ENCODE assay signal across 24 cellular contexts in genomic region chr7:31102973-31103850, GRCh38. TPM values are rescaled to one million over a fixed set of nuclear protein-coding genes. Genes with fewer than 3 reads are reported as not detected.
DNase-seq lines count a peak whose midpoint lies in the region; ATAC-seq and TF ChIP-seq lines count a peak whose summit lies in the region.
"Had no signal": no experiment of that assay in that cellular context is flagged by ENCODE, and none has a peak within 500 bp of the region (broad histone marks: within the 10 kb centered on the region; RNA-seq: fewer than 3 reads in every experiment).

No MANE protein-coding gene starts in this region.

- H3K4me1 ChIP-seq in RWPE2 (ENCODE audit: insufficient read depth, poor library complexity, severe bottlenecking) (no peaks in the 10 kb centered on the region), stomach (no peaks in the 10 kb centered on the region), mammary epithelial cell (ENCODE audit: insufficient read depth, low read length) (no peaks in the 10 kb centered on the region)
- H3K4me1 ChIP-seq: BLaER1, Caco-2 had no signal

- H3K4me3 Mint-ChIP-seq in neural crest cell = no peak overlapping the region
- no peak overlapping the region for H3K4me3 Mint-ChIP-seq in activated CD4-positive, alpha-beta memory T cell treated with anti-CD3 and anti-CD28 coated beads, Interleukin-2, amount 10 ng/mL, durations not matched to agents 7 days and 5 days
- H3K4me3 Mint-ChIP-seq: CD4-positive, alpha-beta T cell had no signal

- H3K79me2 ChIP-seq in mammary epithelial cell (ENCODE audit: insufficient read depth, low read length) = no peaks in the 10 kb centered on the region

- H3K27ac Mint-ChIP-seq in neural crest cell (ENCODE audit: unreplicated experiment) = peak overlapping the region; percentile 67
- H3K27ac Mint-ChIP-seq in activated CD4-positive, alpha-beta memory T cell treated with anti-CD3 and anti-CD28 coated beads, Interleukin-2, amount 10 ng/mL, durations not matched to agents 7 days and 5 days = no peak overlapping the region
- H3K27ac Mint-ChIP-seq: CD4-positive, alpha-beta T cell had no signal

- H3K9me3 Mint-ChIP-seq in neural crest cell = no peaks in the 10 kb centered on the region
- H3K9me3 Mint-ChIP-seq in activated CD4-positive, alpha-beta memory T cell treated with anti-CD3 and anti-CD28 coated beads, Interleukin-2, amount 10 ng/mL, durations not matched to agents 7 days and 5 days = no peaks in the 10 kb centered on the region
- H3K9me3 Mint-ChIP-seq: CD4-positive, alpha-beta T cell had no signal

- no peak for ATAC-seq in RWPE2 (ENCODE audit: low read depth)
- ATAC-seq: GM12878 had no signal

- 48 to 62% (median 53%) methylated on average over 7 to 9 of the region's 9 CpGs for WGBS in stomach, 5 donors
- 66% methylated on average over 8 of the region's 9 CpGs for WGBS in mammary epithelial cell (ENCODE audit: low coverage, missing lambda C conversion rate)

- H4K20me1 ChIP-seq in mammary epithelial cell (ENCODE audit: insufficient read depth, low read length) = no peaks in the 10 kb centered on the region
- H4K20me1 ChIP-seq: BLaER1 had no signal

- H3K27me3 Mint-ChIP-seq in neural crest cell (ENCODE audit: low read depth) = peaks cover 3% of the 10 kb centered on the region
- H3K27me3 Mint-ChIP-seq in activated CD4-positive, alpha-beta memory T cell treated with anti-CD3 and anti-CD28 coated beads, Interleukin-2, amount 10 ng/mL, durations not matched to agents 7 days and 5 days = no peaks in the 10 kb centered on the region
- H3K27me3 Mint-ChIP-seq: CD4-positive, alpha-beta T cell had no signal

- H3K9ac ChIP-seq in mammary epithelial cell (ENCODE audit: insufficient read depth, low read length) = no peak overlapping the region
- H3K9ac ChIP-seq: BLaER1 had no signal

- H3K4me3 ChIP-seq in RWPE2 (ENCODE audit: severe bottlenecking) = no peak overlapping the region
- H3K4me3 ChIP-seq in stomach = no peak overlapping the region
- H3K4me3 ChIP-seq in mammary epithelial cell (replicated peaks in 1 of 3; ENCODE audit: insufficient read depth in 1 of 3, low read depth in 2 of 3, low read length in 3 of 3) = no peak overlapping the region
- H3K4me3 ChIP-seq: BLaER1, GM12878 had no signal

- no peak for TF ChIP-seq POLR2A in stomach (IDR thresholded peaks at IDR 0.05)

- H3K27ac ChIP-seq in RWPE2 (ENCODE audit: poor library complexity, severe bottlenecking) = no peak overlapping the region
- no peak overlapping the region for H3K27ac ChIP-seq in stomach
- no peak overlapping the region for H3K27ac ChIP-seq in mammary epithelial cell (ENCODE audit: insufficient read depth, low read depth, low read length)
- H3K27ac ChIP-seq: 22Rv1, BLaER1 had no signal

- H3K4me1 Mint-ChIP-seq in neural crest cell = no peaks in the 10 kb centered on the region
- no peaks in the 10 kb centered on the region for H3K4me1 Mint-ChIP-seq in activated CD4-positive, alpha-beta memory T cell treated with anti-CD3 and anti-CD28 coated beads, Interleukin-2, amount 10 ng/mL, durations not matched to agents 7 days and 5 days

- peaks cover under 1% of the 10 kb centered on the region for H3K27me3 ChIP-seq in RWPE2 (ENCODE audit: insufficient read depth, poor library complexity, severe bottlenecking)
- peaks cover 0 to 16% (median 0%) of the 10 kb centered on the region in 3 donors for H3K27me3 ChIP-seq in stomach
- no peaks in the 10 kb centered on the region for H3K27me3 ChIP-seq in mammary epithelial cell (ENCODE audit: insufficient read depth, low read length)
- H3K27me3 ChIP-seq: BLaER1 had no signal

- POLR2A ChIA-PET in activated CD4-positive, alpha-beta memory T cell treated with anti-CD3 and anti-CD28 coated beads, Interleukin-2, amount 10 ng/mL, durations not matched to agents 7 days and 5 days (lab: Charles Lee) = no interaction called here

- H3K9me3 ChIP-seq in RWPE2 (ENCODE audit: severe bottlenecking) (no peaks in the 10 kb centered on the region), stomach (no peaks in the 10 kb centered on the region), mammary epithelial cell (replicated peaks; ENCODE audit: insufficient read depth, low read length) (no peaks in the 10 kb centered on the region)
- H3K9me3 ChIP-seq: BLaER1, Caco-2 had no signal

- CTCF ChIA-PET in activated CD4-positive, alpha-beta memory T cell treated with anti-CD3 and anti-CD28 coated beads, Interleukin-2, amount 10 ng/mL, durations not matched to agents 7 days and 5 days (lab: Charles Lee) = no interaction called here
- CTCF ChIA-PET in mammary epithelial cell (lab: Charles Lee; ENCODE audit: low non-redundant PET) = no interaction called here

- TF ChIP-seq EP300 in stomach (IDR thresholded peaks at IDR 0.05) = no peak

- in situ Hi-C loops in mammary epithelial cell (cut with MboI; ENCODE audit: low sequenced_read_pairs in 2 of 2) = no loop called here

- DNase-seq in activated CD8-positive, alpha-beta memory T cell treated with anti-CD3 and anti-CD28 coated beads for 24 hours = peak; percentile 30
- no peak for DNase-seq in activated CD8-positive, alpha-beta memory T cell treated with anti-CD3 and anti-CD28 coated beads, Interleukin-2, amount 50 U/mL, for 4 hours
- DNase-seq in RWPE2 (ENCODE audit: low spot score) = peak; percentile 22
- no peak for DNase-seq in neural crest cell (ENCODE audit: low read depth, low spot score)
- peak; percentile 25 for DNase-seq in stomach
- no peak for DNase-seq in activated CD4-positive, alpha-beta memory T cell treated with anti-CD3 and anti-CD28 coated beads, Interleukin-2, amount 10 ng/mL, durations not matched to agents 7 days and 5 days
- no peak for DNase-seq in T-helper 2 cell
- no peak for DNase-seq in mammary epithelial cell
- DNase-seq: ACHN; CD4-positive, alpha-beta T cell; DND-41; GOT3; KBM-7; MM.1S; NCI-H1092; NCI-H1436; NCI-H187 treated with DMSO at 0.1 percent for 48 hours; NCI-H2107; NCI-H2227 treated with DMSO at 0.1 percent for 48 hours; NCI-H510A had no signal

- H2AFZ ChIP-seq in mammary epithelial cell (ENCODE audit: low read depth, low read length) = no peak overlapping the region

- TF ChIP-seq CTCF in RWPE2 (IDR thresholded peaks at IDR 0.05; ENCODE audit: poor library complexity, severe bottlenecking) (no peak), neural crest cell (conservative IDR thresholded peaks at IDR 0.05) (no peak), stomach (IDR thresholded peaks at IDR 0.05) (no peak), mammary epithelial cell (conservative IDR thresholded peaks at IDR 0.05 in 1 of 2, IDR thresholded peaks at IDR 0.05 in 1 of 2; ENCODE audit: extremely low read depth in 1 of 2, insufficient read depth in 1 of 2, low read depth in 1 of 2, low read length in 2 of 2) (no peak)

- no peaks in the 10 kb centered on the region for H3K36me3 Mint-ChIP-seq in neural crest cell (ENCODE audit: low read depth)
- no peaks in the 10 kb centered on the region for H3K36me3 Mint-ChIP-seq in activated CD4-positive, alpha-beta memory T cell treated with anti-CD3 and anti-CD28 coated beads, Interleukin-2, amount 10 ng/mL, durations not matched to agents 7 days and 5 days (ENCODE audit: low read depth)

- no peak overlapping the region for H3K4me2 ChIP-seq in mammary epithelial cell (ENCODE audit: insufficient read depth, low read depth, low read length)
- H3K4me2 ChIP-seq: BLaER1 had no signal

- dilution Hi-C loops in mammary epithelial cell (cut with HindIII; ENCODE audit: low sequenced_read_pairs) = no loop called here

- H3K36me3 ChIP-seq in RWPE2 (ENCODE audit: low read depth) = no peaks in the 10 kb centered on the region
- peaks cover 0 to 6% (median 0%) of the 10 kb centered on the region in 4 donors for H3K36me3 ChIP-seq in stomach
- no peaks in the 10 kb centered on the region for H3K36me3 ChIP-seq in mammary epithelial cell (ENCODE audit: insufficient read depth, low read length)
- H3K36me3 ChIP-seq: BLaER1 had no signal

- BruUV-seq in mammary epithelial cell (replicated peaks; lab: Mats Ljungman, UMichigan) = no TSS peak

- intact Hi-C loops in stomach (cut with DNase I; ENCODE audit: low total_unique reads) (no loop called here), mammary epithelial cell (cut with micrococcal nuclease) (no loop called here)

RNA-seq across cellular contexts. Expression of gene ADCYAP1R1, which starts 51.1 kb away (rescaled TPM):
- total RNA-seq in neural crest cell (8.8 and 9.0 TPM in 2 replicates), stomach (10 to 100 TPM in 1 of 5 donors, 1 to 10 TPM in 2, under 1 TPM in 2; 0.58 to 20.1 (median 4.8) TPM), mammary epithelial cell (not detected)
- polyA plus RNA-seq in stomach (under 1 TPM; 0.25 to 0.80 (median 0.31) TPM), mammary epithelial cell (not detected)
- total RNA-seq in activated CD4-positive, alpha-beta memory T cell treated with anti-CD3 and anti-CD28 coated beads, Interleukin-2, amount 10 ng/mL, durations not matched to agents 7 days and 5 days = not detected
- polyA minus RNA-seq in mammary epithelial cell = not detected
- total RNA-seq: Caco-2; CD4-positive, alpha-beta T cell; GM12878 had no signal
- polyA plus RNA-seq: GM12878 had no signal

Comparison
In these comparisons a context has a peak if more than half of its experiments do, and no peak if none do; other contexts are left out.
1. DNase-seq: peak in activated CD8-positive, alpha-beta memory T cell treated with anti-CD3 and anti-CD28 coated beads for 24 hours (single experiment), RWPE2 (single experiment) and stomach (single experiment); none in activated CD8-positive, alpha-beta memory T cell treated with anti-CD3 and anti-CD28 coated beads, Interleukin-2, amount 50 U/mL, for 4 hours (single experiment), neural crest cell (single experiment), activated CD4-positive, alpha-beta memory T cell treated with anti-CD3 and anti-CD28 coated beads, Interleukin-2, amount 10 ng/mL, durations not matched to agents 7 days and 5 days (single experiment), T-helper 2 cell (0 of 5) and mammary epithelial cell (single experiment).